8 cellular contexts compared by ENCODE assay signal in the genomic region with DNA sequence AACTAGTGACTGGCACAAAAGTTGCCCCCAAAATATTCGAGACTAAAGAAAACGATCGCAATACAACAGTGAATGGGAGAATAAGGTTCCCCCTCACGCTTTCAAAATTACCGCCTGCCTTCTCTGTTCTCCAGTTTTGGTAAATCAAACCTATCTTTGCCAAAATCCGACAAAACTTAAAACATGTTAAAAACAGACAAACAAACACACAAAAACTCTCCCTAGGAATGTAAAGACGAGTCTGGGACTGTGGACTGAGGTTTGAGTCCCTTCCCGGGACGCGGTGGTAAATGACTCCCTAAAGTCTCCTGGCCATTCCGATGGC. TPM values are rescaled to one million over a fixed set of nuclear protein-coding genes. Genes with fewer than 3 reads are reported as not detected.
DNase-seq lines count a peak whose midpoint lies in the region; ATAC-seq and TF ChIP-seq lines count a peak whose summit lies in the region.

No MANE protein-coding gene starts in this region.

- H3K4me1 Mint-ChIP-seq in T-cell (peaks cover 24 to 36% (median 25%) of the 10 kb centered on the region in 3 donors), progenitor cell of endocrine pancreas (ENCODE audit: low read depth) (peaks cover 28% of the 10 kb centered on the region)

- peak overlapping the region; percentile 78 for H3K9ac ChIP-seq in ES-I3 (ENCODE audit: low read depth, low read length)

- H3K4me1 ChIP-seq in ES-I3 (ENCODE audit: insufficient read depth, low read length): peaks cover 9% of the 10 kb centered on the region

- H3K27me3 Mint-ChIP-seq in T-cell: peaks cover 30 to 32% of the 10 kb centered on the region in 2 donors
- H3K27me3 Mint-ChIP-seq in progenitor cell of endocrine pancreas: peaks cover 18% of the 10 kb centered on the region

- DNase-seq in T-cell (no peak), fibroblast of the aortic adventitia (ENCODE audit: low read depth) (no peak), progenitor cell of endocrine pancreas (ENCODE audit: low spot score, unreplicated experiment) (no peak), activated gamma-delta T cell (lab: John Stamatoyannopoulos, UW) (no peak), HCEC 1CT (no peak)
- no peak for DNase-seq in activated naive CD4-positive, alpha-beta T cell treated with anti-CD3 and anti-CD28 coated beads, Interleukin-2, amount 50 U/mL, for 72 hours (ENCODE audit: low spot score in 2 of 2)

- H3K9me3 Mint-ChIP-seq in T-cell: peaks cover 3 to 13% (median 12%) of the 10 kb centered on the region in 3 donors
- peaks cover 13% of the 10 kb centered on the region for H3K9me3 Mint-ChIP-seq in progenitor cell of endocrine pancreas (ENCODE audit: low read depth)
- peaks cover 9 to 13% of the 10 kb centered on the region in 2 donors for H3K9me3 Mint-ChIP-seq in activated naive CD4-positive, alpha-beta T cell treated with anti-CD3 and anti-CD28 coated beads, Interleukin-2, amount 50 U/mL, for 72 hours

- ATAC-seq in T-cell (replicated peaks in 1 of 4) (no peak), GM18867 (IDR thresholded peaks at IDR 0.05; ENCODE audit: unreplicated experiment) (no peak)
- ATAC-seq in activated naive CD4-positive, alpha-beta T cell treated with anti-CD3 and anti-CD28 coated beads, Interleukin-2, amount 50 U/mL, for 72 hours: no peak

- H3K36me3 ChIP-seq in ES-I3 (ENCODE audit: insufficient read depth, low read length): peaks cover 3% of the 10 kb centered on the region; the same call in 1 of the 2 replicates

- POLR2A ChIA-PET in T-cell (lab: Charles Lee): no interaction called here

- no peak for TF ChIP-seq CTCF in fibroblast of the aortic adventitia (IDR thresholded peaks at IDR 0.05; ENCODE audit: insufficient read depth, low read length)
- no peak for TF ChIP-seq CTCF in progenitor cell of endocrine pancreas (IDR thresholded peaks at IDR 0.05; ENCODE audit: unreplicated experiment)

- peak overlapping the region; percentile 77 for H3K4me3 ChIP-seq in fibroblast of the aortic adventitia (ENCODE audit: low read depth, low read length)

- peak overlapping the region; percentile 79 to 90 (median 81) for H3K4me3 Mint-ChIP-seq in T-cell
- H3K4me3 Mint-ChIP-seq in progenitor cell of endocrine pancreas (ENCODE audit: low read depth): peak overlapping the region; percentile 80

- H3K27ac Mint-ChIP-seq in T-cell: peak overlapping the region; percentile 51 to 70
- peak overlapping the region; percentile 97 for H3K27ac Mint-ChIP-seq in progenitor cell of endocrine pancreas
- H3K27ac Mint-ChIP-seq in activated naive CD4-positive, alpha-beta T cell treated with anti-CD3 and anti-CD28 coated beads, Interleukin-2, amount 50 U/mL, for 72 hours: peak overlapping the region in 1 of 2 donors; percentile 91

- CTCF ChIA-PET in T-cell (lab: Charles Lee): no interaction called here

- H3K36me3 Mint-ChIP-seq in T-cell (peaks cover 21% of the 10 kb centered on the region), progenitor cell of endocrine pancreas (ENCODE audit: insufficient read depth) (peaks cover 4% of the 10 kb centered on the region)
- H3K36me3 Mint-ChIP-seq in activated naive CD4-positive, alpha-beta T cell treated with anti-CD3 and anti-CD28 coated beads, Interleukin-2, amount 50 U/mL, for 72 hours: peaks cover 26 to 38% of the 10 kb centered on the region in 2 donors

- no peaks in the 10 kb centered on the region for H3K9me3 ChIP-seq in ES-I3 (ENCODE audit: control insufficient read depth, insufficient read depth, low read length)

RNA-seq across cellular contexts. Expression of a gene that starts 0.4 kb away (rescaled TPM):
- total RNA-seq in T-cell (10 to 100 TPM; 10.5 to 17.4 (median 15.8) TPM), fibroblast of the aortic adventitia (ENCODE audit: low replicate concordance) (48.3 and 52.2 TPM in 2 replicates), progenitor cell of endocrine pancreas (28.1 and 29.7 TPM in 2 replicates)
- 10 to 100 TPM in 1 of 2 donors, 1 to 10 TPM in 1; 7.4 to 13.6 TPM for total RNA-seq in activated naive CD4-positive, alpha-beta T cell treated with anti-CD3 and anti-CD28 coated beads, Interleukin-2, amount 50 U/mL, for 72 hours

RNA-seq across cellular contexts. Expression of a gene that starts 28.4 kb away (rescaled TPM):
- total RNA-seq in T-cell (1 to 10 TPM; 3.3 to 6.4 (median 4.0) TPM), fibroblast of the aortic adventitia (ENCODE audit: low replicate concordance) (80.4 and 93.9 TPM in 2 replicates), progenitor cell of endocrine pancreas (15.0 and 19.5 TPM in 2 replicates)
- 1 to 10 TPM; 2.3 to 5.4 TPM for total RNA-seq in activated naive CD4-positive, alpha-beta T cell treated with anti-CD3 and anti-CD28 coated beads, Interleukin-2, amount 50 U/mL, for 72 hours

RNA-seq across cellular contexts. Expression of a gene that starts 34.4 kb away (rescaled TPM):
- 1 to 10 TPM in 2 of 5 donors, under 1 TPM in 3; 0.43 to 2.7 (median 0.86) TPM for total RNA-seq in T-cell
- under 0.01 TPM in 1 of 2 replicates, not detected in the other for total RNA-seq in fibroblast of the aortic adventitia (ENCODE audit: low replicate concordance)
- not detected in 2 replicates for total RNA-seq in progenitor cell of endocrine pancreas
- not detected for total RNA-seq in activated naive CD4-positive, alpha-beta T cell treated with anti-CD3 and anti-CD28 coated beads, Interleukin-2, amount 50 U/mL, for 72 hours
